Comparison of ENCODE assay signal across 9 cellular contexts in the genomic region with DNA sequence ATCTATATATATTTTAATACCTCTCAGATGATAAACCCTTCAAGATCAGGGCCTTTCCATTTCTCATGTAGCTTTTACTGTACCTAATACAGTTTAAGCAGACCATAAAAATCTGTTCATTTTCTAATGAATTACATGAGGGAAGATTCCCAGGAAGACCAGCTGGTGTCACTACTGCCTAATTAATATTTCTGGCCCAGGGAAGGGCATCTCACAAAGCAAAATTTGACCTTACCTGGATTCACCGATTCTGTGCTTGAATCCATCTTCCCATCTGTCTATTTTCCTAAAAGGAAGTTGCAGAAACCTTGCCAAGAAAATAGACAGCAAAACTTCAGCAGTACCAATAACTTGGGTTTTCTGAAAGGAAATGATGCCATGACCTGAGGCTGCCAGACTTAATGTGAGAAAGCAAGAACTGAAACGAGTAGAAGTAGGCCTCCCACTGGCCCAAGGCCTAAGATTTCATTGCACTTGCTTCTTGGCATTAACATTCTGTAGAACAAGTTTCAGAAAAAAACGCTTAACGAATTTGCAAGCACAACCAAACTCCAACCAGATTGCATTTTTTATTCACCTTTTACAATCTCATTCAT.
DNase-seq lines count a peak whose midpoint lies in the region; ATAC-seq, FAIRE-seq and TF ChIP-seq lines count a peak whose summit lies in the region.
"Had no signal": no experiment of that assay in that cellular context is flagged by ENCODE, and none has a peak within 500 bp of the region (broad histone marks: within the 10 kb centered on the region; RNA-seq: fewer than 3 reads in every experiment).

No MANE protein-coding gene starts in this region.

- no peak for ATAC-seq in aorta (ENCODE audit: low FRiP score)

- H3K4me1 ChIP-seq in H1 (replicated peaks in 1 of 4; ENCODE audit: control insufficient read depth in 3 of 4, insufficient read depth in 4 of 4, low read length in 3 of 4) (no peaks in the 10 kb centered on the region), aorta (ENCODE audit: control insufficient read depth in 1 of 2, insufficient read depth in 2 of 2, low read length in 2 of 2) (no peaks in the 10 kb centered on the region)
- H3K4me1 ChIP-seq: BLaER1 had no signal

- H2BK20ac ChIP-seq in H1 (ENCODE audit: low read length) = no peak overlapping the region

- no peaks in the 10 kb centered on the region for H3K79me2 ChIP-seq in H1 (ENCODE audit: control insufficient read depth in 1 of 2, insufficient read depth in 2 of 2, low read length in 2 of 2)

- peak; percentile 19 for DNase-seq in DMS79 treated with DMSO at 0.1 percent for 48 hours (lab: John Stamatoyannopoulos, UW)
- DNase-seq in DMS79 (lab: John Stamatoyannopoulos, UW) = no peak
- DNase-seq in H4 (ENCODE audit: low spot score) = peak; percentile 5
- peak; percentile 4 for DNase-seq in NCI-H460 (ENCODE audit: extremely low read depth, low read depth)
- no peak for DNase-seq in H1 (ENCODE audit: low read depth in 1 of 2, low spot score in 2 of 2)
- no peak for DNase-seq in osteocyte (ENCODE audit: extremely low spot score, unreplicated experiment)
- no peak for DNase-seq in activated T-helper 2 cell treated with anti-CD3 and anti-CD28 coated beads, Interferon-gamma antibody, Interleukin-2, Interleukin-4, amounts not matched to agents 10 μg/mL and 5 μg/mL and 100 μg/mL, durations not matched to agents 14 hours and 24 hours and 36 hours (ENCODE audit: low spot score)
- no peak for DNase-seq in aorta

- H3K27ac ChIP-seq in H1 (ENCODE audit: low read depth, low read length) (no peak overlapping the region), aorta (ENCODE audit: low read depth in 1 of 2, low read length in 2 of 2) (no peak overlapping the region)
- H3K27ac ChIP-seq: BLaER1 had no signal

- no peak overlapping the region for H3K4me2 ChIP-seq in H1 (ENCODE audit: insufficient read depth in 1 of 2, low read depth in 2 of 2, low read length in 2 of 2)
- H3K4me2 ChIP-seq: BLaER1 had no signal

- peak overlapping the region; percentile 84; the same call in 1 of the 2 replicates for H2AFZ ChIP-seq in H1 (ENCODE audit: low read length)

- intact Hi-C loops in activated T-helper 2 cell treated with anti-CD3 and anti-CD28 coated beads, Interferon-gamma antibody, Interleukin-2, Interleukin-4, amounts not matched to agents 10 μg/mL and 5 μg/mL and 100 μg/mL, durations not matched to agents 14 hours and 24 hours and 36 hours (cut with micrococcal nuclease) = loop anchor here (2.0 kb wide), 1 partner anchor 258 kb away; no protein-coding TSS in a partner anchor
- intact Hi-C loops in aorta (cut with DNase I) = loop anchor here in 1 of 2 donors (5.0 kb wide), 1 partner anchor 259 kb away; no protein-coding TSS in a partner anchor

- H2BK120ac ChIP-seq in H1 (replicated peaks; ENCODE audit: low read depth, low read length) = no peak overlapping the region

- no peak overlapping the region for H3K14ac ChIP-seq in H1 (ENCODE audit: insufficient read length)

- no peaks in the 10 kb centered on the region for H3K23me2 ChIP-seq in H1 (ENCODE audit: low read depth, low read length)

- TF ChIP-seq POLR2A in H1 (IDR thresholded peaks at IDR 0.05; ENCODE audit: control extremely low read depth in 1 of 2, low read depth in 2 of 2, low read length in 2 of 2) = no peak

- no peak overlapping the region for H2AK5ac ChIP-seq in H1 (ENCODE audit: low read depth, low read length)

- no peak overlapping the region for H4K8ac ChIP-seq in H1 (ENCODE audit: extremely low read depth, insufficient read depth, low read length)

- CTCF ChIA-PET in H1 (lab: Charles Lee; ENCODE audit: partially characterized antibody) = interaction anchor here (0.6 to 7.7 kb wide), 9 partner anchors 13 to 1045 kb away, joined by 3 to 51 read pairs (median 4); no protein-coding TSS in a partner anchor

- WGBS in H1 (ENCODE audit: extremely low coverage in 1 of 2, insufficient coverage in 1 of 2, insufficient read length in 1 of 2, insufficient replicate concordance in 2 of 2, low coverage in 1 of 2, low lambda C conversion rate in 2 of 2, missing lambda C conversion rate in 1 of 2), 2 experiments = 76% methylated on average over 4 of the region's 4 CpGs; no CpG with 5 or more reads in 1 of the 2 experiments
- 43 to 51% methylated on average over 4 of the region's 4 CpGs for WGBS in aorta, 2 donors

- no peak overlapping the region for H3K56ac ChIP-seq in H1 (replicated peaks; ENCODE audit: insufficient read length, low read depth, low read length)

- no peak overlapping the region for H3K4me3 Mint-ChIP-seq in osteocyte (ENCODE audit: unreplicated experiment)
- no peak overlapping the region for H3K4me3 Mint-ChIP-seq in activated T-helper 2 cell treated with anti-CD3 and anti-CD28 coated beads, Interferon-gamma antibody, Interleukin-2, Interleukin-4, amounts not matched to agents 10 μg/mL and 5 μg/mL and 100 μg/mL, durations not matched to agents 14 hours and 24 hours and 36 hours (ENCODE audit: low read depth)

- H3K23ac ChIP-seq in H1 (ENCODE audit: insufficient read length) = no peak overlapping the region

- TF ChIP-seq CTCF in H1 (IDR thresholded peaks at IDR 0.05; ENCODE audit: control extremely low read depth in 1 of 3, insufficient read depth in 1 of 3, low read depth in 1 of 3, low read length in 3 of 3) (peak in 2 of 3 experiments; percentile 65 to 68; a peak in 3 of 4 replicates), osteocyte (IDR thresholded peaks at IDR 0.05) (peak; percentile 75)

- H3K27ac Mint-ChIP-seq in osteocyte (ENCODE audit: unreplicated experiment) = no peak overlapping the region
- no peak overlapping the region for H3K27ac Mint-ChIP-seq in activated T-helper 2 cell treated with anti-CD3 and anti-CD28 coated beads, Interferon-gamma antibody, Interleukin-2, Interleukin-4, amounts not matched to agents 10 μg/mL and 5 μg/mL and 100 μg/mL, durations not matched to agents 14 hours and 24 hours and 36 hours

- H4K5ac ChIP-seq in H1 (ENCODE audit: insufficient read length, low read depth, low read length) = no peak overlapping the region

- H3K36me3 Mint-ChIP-seq in osteocyte (ENCODE audit: unreplicated experiment) = no peaks in the 10 kb centered on the region
- no peaks in the 10 kb centered on the region for H3K36me3 Mint-ChIP-seq in activated T-helper 2 cell treated with anti-CD3 and anti-CD28 coated beads, Interferon-gamma antibody, Interleukin-2, Interleukin-4, amounts not matched to agents 10 μg/mL and 5 μg/mL and 100 μg/mL, durations not matched to agents 14 hours and 24 hours and 36 hours (ENCODE audit: low read depth)

- TF ChIP-seq RAD21 in H1 (IDR thresholded peaks at IDR 0.05 in 1 of 2, conservative IDR thresholded peaks at IDR 0.05 in 1 of 2; ENCODE audit: low read depth in 2 of 2, low read length in 2 of 2) = peak; percentile 87 to 90

- peaks cover 17% of the 10 kb centered on the region for H3K27me3 Mint-ChIP-seq in osteocyte (ENCODE audit: unreplicated experiment)
- H3K27me3 Mint-ChIP-seq in activated T-helper 2 cell treated with anti-CD3 and anti-CD28 coated beads, Interferon-gamma antibody, Interleukin-2, Interleukin-4, amounts not matched to agents 10 μg/mL and 5 μg/mL and 100 μg/mL, durations not matched to agents 14 hours and 24 hours and 36 hours (ENCODE audit: low read depth) = peaks cover 12% of the 10 kb centered on the region

- no peak overlapping the region for H4K91ac ChIP-seq in H1 (replicated peaks; ENCODE audit: insufficient read length, low read length)

- no peak overlapping the region for H2BK15ac ChIP-seq in H1 (ENCODE audit: low read length)

- H3K9me3 ChIP-seq in H1 (ENCODE audit: insufficient read depth in 2 of 2, low read depth in 1 of 2, low read length in 1 of 2) (no peaks in the 10 kb centered on the region), aorta (ENCODE audit: control insufficient read depth, low read length) (no peaks in the 10 kb centered on the region)
- H3K9me3 ChIP-seq: BLaER1 had no signal

- H4K20me1 ChIP-seq in H1 (replicated peaks in 1 of 2; ENCODE audit: control insufficient read depth in 1 of 2, insufficient read depth in 2 of 2, low read length in 2 of 2) = no peaks in the 10 kb centered on the region
- H4K20me1 ChIP-seq: BLaER1 had no signal

- no peak overlapping the region for H3K4ac ChIP-seq in H1 (replicated peaks; ENCODE audit: insufficient read length, low read depth, low read length)

- no peak overlapping the region for H2BK12ac ChIP-seq in H1 (ENCODE audit: low read depth, low read length)

- POLR2A ChIA-PET in H1 (lab: Charles Lee; ENCODE audit: partially characterized antibody) = no interaction called here

- no peaks in the 10 kb centered on the region for H3K36me3 ChIP-seq in H1 (ENCODE audit: control insufficient read depth in 2 of 4, insufficient read depth in 4 of 4, low read length in 3 of 4)
- H3K36me3 ChIP-seq in aorta (ENCODE audit: control insufficient read depth in 1 of 2, insufficient read depth in 2 of 2, low read length in 1 of 2) = no peaks in the 10 kb centered on the region
- H3K36me3 ChIP-seq: BLaER1 had no signal

- H3K27me3 ChIP-seq in H1 (replicated peaks in 1 of 4; ENCODE audit: control insufficient read depth in 3 of 4, extremely low read depth in 1 of 4, insufficient read depth in 3 of 4, low read length in 3 of 4) (no peaks in the 10 kb centered on the region), aorta (ENCODE audit: control insufficient read depth in 1 of 2, insufficient read depth in 2 of 2, low read length in 1 of 2) (no peaks in the 10 kb centered on the region)
- H3K27me3 ChIP-seq: BLaER1 had no signal

- no peak for TF ChIP-seq EP300 in H1 (IDR thresholded peaks at IDR 0.05; ENCODE audit: borderline replicate concordance in 1 of 2, low read depth in 2 of 2, low read length in 2 of 2)

- H3K79me1 ChIP-seq in H1 (ENCODE audit: low read depth, low read length) = no peaks in the 10 kb centered on the region

- H3K4me3 ChIP-seq in H1 (ENCODE audit: extremely low read depth in 1 of 4, insufficient read depth in 2 of 4, low read depth in 3 of 4, low read length in 4 of 4) (no peak overlapping the region), aorta (ENCODE audit: low read length in 2 of 2) (no peak overlapping the region)
- H3K4me3 ChIP-seq: BLaER1 had no signal

- no peak overlapping the region for H3K18ac ChIP-seq in H1 (ENCODE audit: extremely low read depth, low read length)

- H3K4me1 Mint-ChIP-seq in osteocyte (ENCODE audit: unreplicated experiment) = no peaks in the 10 kb centered on the region
- H3K4me1 Mint-ChIP-seq in activated T-helper 2 cell treated with anti-CD3 and anti-CD28 coated beads, Interferon-gamma antibody, Interleukin-2, Interleukin-4, amounts not matched to agents 10 μg/mL and 5 μg/mL and 100 μg/mL, durations not matched to agents 14 hours and 24 hours and 36 hours (ENCODE audit: low read depth) = no peaks in the 10 kb centered on the region

- H3K9me3 Mint-ChIP-seq in osteocyte (ENCODE audit: unreplicated experiment) = no peaks in the 10 kb centered on the region
- no peaks in the 10 kb centered on the region for H3K9me3 Mint-ChIP-seq in activated T-helper 2 cell treated with anti-CD3 and anti-CD28 coated beads, Interferon-gamma antibody, Interleukin-2, Interleukin-4, amounts not matched to agents 10 μg/mL and 5 μg/mL and 100 μg/mL, durations not matched to agents 14 hours and 24 hours and 36 hours

- no peak overlapping the region for H3K9ac ChIP-seq in H1 (replicated peaks in 1 of 4; ENCODE audit: extremely low read depth in 1 of 4, low read depth in 3 of 4, low read length in 3 of 4)
- H3K9ac ChIP-seq: BLaER1 had no signal

- FAIRE-seq in H1 (lab: Jason Lieb, UNC) = peak; percentile 48

- H2BK5ac ChIP-seq in H1 (ENCODE audit: low read depth, low read length) = no peak overlapping the region

TF ChIP-seq in H1, 55 proteins besides CTCF, POLR2A, EP300 and RAD21 (continues in another document):
- TF ChIP-seq CREB1 (IDR thresholded peaks at IDR 0.05) = no peak

Comparison
In these comparisons a context has a peak if more than half of its experiments do, and no peak if none do; other contexts are left out.
1. DNase-seq: peak in DMS79 treated with DMSO at 0.1 percent for 48 hours (single experiment), H4 (single experiment) and NCI-H460 (single experiment); none in DMS79 (single experiment), H1 (0 of 2), osteocyte (single experiment), activated T-helper 2 cell treated with anti-CD3 and anti-CD28 coated beads, Interferon-gamma antibody, Interleukin-2, Interleukin-4, amounts not matched to agents 10 μg/mL and 5 μg/mL and 100 μg/mL, durations not matched to agents 14 hours and 24 hours and 36 hours (single experiment) and aorta (0 of 2).